In genomic region chr19:48871471-48872181, GRCh38 we compare ENCODE assay signal across 7 cellular contexts. TPM values are rescaled to one million over a fixed set of nuclear protein-coding genes. Genes with fewer than 3 reads are reported as not detected.
A peak's percentile ranks its signal among the peaks of the same experiment; 100 is the strongest.
DNase-seq lines count a peak whose midpoint lies in the region; ATAC-seq, FAIRE-seq and TF ChIP-seq lines count a peak whose summit lies in the region.
"Not testable (repeated sequence)": the region's sequence is repeated elsewhere in the genome, so short reads cannot be mapped to it uniquely, and the experiment has no call there.
"Had no signal": no experiment of that assay in that cellular context is flagged by ENCODE, and none has a peak within 500 bp of the region (broad histone marks: within the 10 kb centered on the region; RNA-seq: fewer than 3 reads in every experiment).

No MANE protein-coding gene starts in this region.

- WGBS in HUES64 = 87% methylated on average over 26 of the region's 31 CpGs

- peaks cover 34% of the 10 kb centered on the region for H3K36me3 ChIP-seq in HUES64 (ENCODE audit: insufficient read depth, low read length)
- H3K36me3 ChIP-seq in kidney (ENCODE audit: control insufficient read depth in 1 of 2, insufficient read depth in 2 of 2, low read length in 2 of 2) = peaks cover 0 to 14% of the 10 kb centered on the region in 2 donors
- not testable (repeated sequence) for H3K36me3 ChIP-seq in parathyroid adenoma (ENCODE audit: control insufficient read depth, insufficient read depth, low read length)
- H3K36me3 ChIP-seq in upper lobe of right lung = peaks cover 36% of the 10 kb centered on the region

- intact Hi-C loops in activated CD4-positive, alpha-beta memory T cell treated with anti-CD3 and anti-CD28 coated beads for 36 hours (cut with micrococcal nuclease) = loop anchor here (10.0 kb wide), 1 partner anchor 547 kb away; the partner anchor contains the start of gene EMP3
- intact Hi-C loops in kidney (cut with DNase I); upper lobe of right lung (cut with DNase I): not testable (repeated sequence)

- H3K4me1 ChIP-seq in HUES64 (ENCODE audit: insufficient read depth, low read length) = peaks cover 19% of the 10 kb centered on the region
- peaks cover 13 to 27% of the 10 kb centered on the region in 2 donors for H3K4me1 ChIP-seq in kidney (ENCODE audit: control insufficient read depth in 1 of 2, insufficient read depth in 1 of 2, low read depth in 1 of 2, low read length in 2 of 2)
- H3K4me1 ChIP-seq in parathyroid adenoma = peaks cover 21% of the 10 kb centered on the region
- H3K4me1 ChIP-seq in upper lobe of right lung = peaks cover 43% of the 10 kb centered on the region

- not testable (repeated sequence) for H3K79me2 ChIP-seq in parathyroid adenoma

- H3K27ac ChIP-seq in HUES64 (ENCODE audit: low read depth, low read length) = not testable (repeated sequence)
- H3K27ac ChIP-seq in kidney (ENCODE audit: low read depth in 2 of 2, low read length in 2 of 2) (peak overlapping the region; percentile 100), parathyroid adenoma (peak overlapping the region; percentile 97), upper lobe of right lung (peak overlapping the region; percentile 100)

- TF ChIP-seq CTCF in chondrocyte (IDR thresholded peaks at IDR 0.05); kidney (IDR thresholded peaks at IDR 0.05; ENCODE audit: borderline replicate concordance, extremely low read depth, insufficient read depth); parathyroid adenoma (IDR thresholded peaks at IDR 0.05); upper lobe of right lung (IDR thresholded peaks at IDR 0.05): not testable (repeated sequence)

- peak overlapping the region; percentile 99 for H3K27ac Mint-ChIP-seq in activated CD4-positive, alpha-beta memory T cell treated with anti-CD3 and anti-CD28 coated beads for 36 hours
- H3K27ac Mint-ChIP-seq in chondrocyte (ENCODE audit: unreplicated experiment) = peak overlapping the region; percentile 100

- not testable (repeated sequence) for H3K27me3 Mint-ChIP-seq in activated CD4-positive, alpha-beta memory T cell treated with anti-CD3 and anti-CD28 coated beads for 36 hours; chondrocyte (ENCODE audit: low read depth)

- H3K27me3 ChIP-seq in HUES64 (ENCODE audit: insufficient read depth, low read length); parathyroid adenoma (ENCODE audit: control insufficient read depth, insufficient read depth, low read length); upper lobe of right lung: not testable (repeated sequence)

- POLR2A ChIA-PET in activated CD4-positive, alpha-beta memory T cell treated with anti-CD3 and anti-CD28 coated beads for 36 hours (lab: Charles Lee) = interaction anchor here (0.6 to 1.6 kb wide), 18 partner anchors 9 to 226 kb away, joined by 3 to 6 read pairs (median 4); partner anchors contain the start of genes BCAT2, FTL, GYS1 and NUCB1

- H2AFZ ChIP-seq in parathyroid adenoma = peak overlapping the region; percentile 63

- not testable (repeated sequence) for FAIRE-seq in kidney (lab: Jason Lieb, UNC)

- H3K4me1 Mint-ChIP-seq in activated CD4-positive, alpha-beta memory T cell treated with anti-CD3 and anti-CD28 coated beads for 36 hours (ENCODE audit: low read depth) = peaks cover 29% of the 10 kb centered on the region
- H3K4me1 Mint-ChIP-seq in chondrocyte (ENCODE audit: low read depth) = peaks cover 58% of the 10 kb centered on the region

- CTCF ChIA-PET in activated CD4-positive, alpha-beta memory T cell treated with anti-CD3 and anti-CD28 coated beads for 36 hours (lab: Charles Lee) = interaction anchor here (0.6 to 1.5 kb wide), 4 partner anchors 17 to 99 kb away, joined by 3 to 5 read pairs (median 3); partner anchors contain the start of gene HSD17B14

- H3K4me2 ChIP-seq in parathyroid adenoma (ENCODE audit: low read length) = peak overlapping the region; percentile 100

- H3K36me3 Mint-ChIP-seq in activated CD4-positive, alpha-beta memory T cell treated with anti-CD3 and anti-CD28 coated beads for 36 hours = peaks cover 46% of the 10 kb centered on the region
- H3K36me3 Mint-ChIP-seq in chondrocyte (ENCODE audit: low read depth) = peaks cover 37% of the 10 kb centered on the region

- not testable (repeated sequence) for ATAC-seq in upper lobe of right lung

- H3K4me3 ChIP-seq in HUES64 (ENCODE audit: low read length) = not testable (repeated sequence)
- H3K4me3 ChIP-seq in kidney (ENCODE audit: low read length in 2 of 2) (peak overlapping the region; percentile 47 to 100), parathyroid adenoma (ENCODE audit: low read depth, low read length) (peak overlapping the region; percentile 100), upper lobe of right lung (peak overlapping the region; percentile 97)

- H3K9me3 ChIP-seq in HUES64 (ENCODE audit: insufficient read depth, low read depth, low read length); kidney (ENCODE audit: control insufficient read depth in 1 of 2, low read length in 2 of 2); parathyroid adenoma (ENCODE audit: control insufficient read depth, low read length); upper lobe of right lung: not testable (repeated sequence)

- DNase-seq in activated CD4-positive, alpha-beta memory T cell treated with anti-CD3 and anti-CD28 coated beads for 36 hours; chondrocyte (ENCODE audit: low spot score); kidney; upper lobe of right lung: not testable (repeated sequence)

- not testable (repeated sequence) for H3K9me3 Mint-ChIP-seq in activated CD4-positive, alpha-beta memory T cell treated with anti-CD3 and anti-CD28 coated beads for 36 hours; chondrocyte (ENCODE audit: low read depth)

- peak overlapping the region; percentile 30; the same call in 1 of the 2 replicates for H3K9ac ChIP-seq in HUES64 (ENCODE audit: low read depth, low read length)
- H3K9ac ChIP-seq in kidney (ENCODE audit: low read length in 2 of 2); parathyroid adenoma: not testable (repeated sequence)

- peak overlapping the region; percentile 95 for H3K4me3 Mint-ChIP-seq in activated CD4-positive, alpha-beta memory T cell treated with anti-CD3 and anti-CD28 coated beads for 36 hours
- H3K4me3 Mint-ChIP-seq in chondrocyte (ENCODE audit: unreplicated experiment) = peak overlapping the region; percentile 99

RNA-seq across cellular contexts. Expression of gene PPP1R15A, which starts 0.6 kb away (rescaled TPM):
- polyA plus RNA-seq in HUES64 (2013, experiment 1 of 2) = 11.2 TPM
- polyA plus RNA-seq in HUES64 (2013, experiment 2 of 2) = 13.3 TPM
- total RNA-seq in activated CD4-positive, alpha-beta memory T cell treated with anti-CD3 and anti-CD28 coated beads for 36 hours = 10 to 100 TPM; 49.7 to 52.0 TPM
- total RNA-seq in chondrocyte = 42.1 to 106 TPM (median 104 TPM) in 3 replicates
- total RNA-seq in kidney = 45.1 TPM
- polyA plus RNA-seq in kidney (ENCODE audit: insufficient read depth, low read depth, low replicate concordance) = 24.7 TPM
- 80.9 TPM for total RNA-seq in upper lobe of right lung

RNA-seq across cellular contexts. Expression of gene PLEKHA4, which starts 3.2 kb away (rescaled TPM):
- 7.1 TPM for polyA plus RNA-seq in HUES64 (2013, experiment 1 of 2)
- polyA plus RNA-seq in HUES64 (2013, experiment 2 of 2) = 10.1 TPM
- total RNA-seq in activated CD4-positive, alpha-beta memory T cell treated with anti-CD3 and anti-CD28 coated beads for 36 hours = 10 to 100 TPM; 10.5 to 11.0 TPM
- 16.8 to 34.3 TPM (median 19.6 TPM) in 3 replicates for total RNA-seq in chondrocyte
- 79.1 TPM for total RNA-seq in kidney
- 22.9 TPM for polyA plus RNA-seq in kidney (ENCODE audit: insufficient read depth, low read depth, low replicate concordance)
- total RNA-seq in upper lobe of right lung = 16.0 TPM

RNA-seq across cellular contexts. Expression of gene TULP2, which starts 26.9 kb away (rescaled TPM):
- 0.20 TPM for polyA plus RNA-seq in HUES64 (2013, experiment 1 of 2)
- not detected for polyA plus RNA-seq in HUES64 (2013, experiment 2 of 2)
- total RNA-seq in activated CD4-positive, alpha-beta memory T cell treated with anti-CD3 and anti-CD28 coated beads for 36 hours = under 1 TPM; 0.34 to 0.59 TPM
- total RNA-seq in chondrocyte = not detected in 3 replicates
- not detected for total RNA-seq in kidney
- polyA plus RNA-seq in kidney (ENCODE audit: insufficient read depth, low read depth, low replicate concordance) = not detected
- total RNA-seq in upper lobe of right lung = not detected
- total RNA-seq: myocyte had no signal

RNA-seq across cellular contexts. Expression of gene NUCB1, which starts 28.5 kb away (rescaled TPM):
- polyA plus RNA-seq in HUES64 (2013, experiment 1 of 2) = 95.5 TPM
- polyA plus RNA-seq in HUES64 (2013, experiment 2 of 2) = 99.3 TPM
- total RNA-seq in activated CD4-positive, alpha-beta memory T cell treated with anti-CD3 and anti-CD28 coated beads for 36 hours = 100 to 1,000 TPM; 154 to 159 TPM
- 209 to 277 TPM (median 215 TPM) in 3 replicates for total RNA-seq in chondrocyte
- 265 TPM for total RNA-seq in kidney
- polyA plus RNA-seq in kidney (ENCODE audit: insufficient read depth, low read depth, low replicate concordance) = 503 TPM
- total RNA-seq in upper lobe of right lung = 287 TPM

RNA-seq across cellular contexts. Expression of gene HSD17B14, which starts 35.3 kb away (rescaled TPM):
- 7.4 TPM for polyA plus RNA-seq in HUES64 (2013, experiment 1 of 2)
- 13.6 TPM for polyA plus RNA-seq in HUES64 (2013, experiment 2 of 2)
- total RNA-seq in activated CD4-positive, alpha-beta memory T cell treated with anti-CD3 and anti-CD28 coated beads for 36 hours = under 1 TPM in 1 of 2 experiments, not detected in 1; 0.31 TPM
- 11.4 to 13.6 TPM (median 13.5 TPM) in 3 replicates for total RNA-seq in chondrocyte
- 5.2 TPM for total RNA-seq in kidney
- 141 TPM for polyA plus RNA-seq in kidney (ENCODE audit: insufficient read depth, low read depth, low replicate concordance)
- total RNA-seq in upper lobe of right lung = 23.5 TPM
